Comparison of ENCODE assay signal across 8 cellular contexts in genomic region chr7:726084-726853, GRCh38.
DNase-seq lines count a peak whose midpoint lies in the region; ATAC-seq and TF ChIP-seq lines count a peak whose summit lies in the region.

Gene DNAAF5 (plus strand): TSS chr7:726699. CDS start chr7:726721, 22 bp downstream.

- H3K27me3 ChIP-seq in DND-41 (ENCODE audit: insufficient read depth, low read length, poor library complexity), result no peaks in the 10 kb centered on the region

- peaks cover 56% of the 10 kb centered on the region for H3K36me3 Mint-ChIP-seq in nephron (ENCODE audit: low read depth)

- H3K4me1 ChIP-seq in DND-41 (ENCODE audit: insufficient read depth, low read length), result peaks cover 35% of the 10 kb centered on the region

- peak within 1 kb of the TSS; percentile 40 to 77; a peak in 3 of 4 replicates for H3K4me3 ChIP-seq in DND-41 (ENCODE audit: low read depth in 1 of 2, low read length in 2 of 2)

- H3K9ac ChIP-seq in DND-41 (ENCODE audit: low read depth, low read length), result peak within 1 kb of the TSS; percentile 79

- ATAC-seq in DND-41 (ENCODE audit: insufficient read depth, low read depth) (peak; percentile 85), GM21737 (IDR thresholded peaks at IDR 0.05; ENCODE audit: unreplicated experiment) (peak; percentile 78)
- peak; percentile 86 for ATAC-seq in stimulated activated naive CD8-positive, alpha-beta T cell treated with anti-CD3 and anti-CD28 coated beads, Interleukin-15, Interleukin-2, amounts not matched to agents 100 U/mL and 50 U/mL, for 24 hours

- H3K27ac ChIP-seq in DND-41 (ENCODE audit: low read length), result peak within 1 kb of the TSS; percentile 83

- peaks cover 29% of the 10 kb centered on the region for H3K9me3 ChIP-seq in DND-41 (ENCODE audit: insufficient read depth, low read length, severe bottlenecking)

- H3K4me1 Mint-ChIP-seq in nephron, result peaks cover 23% of the 10 kb centered on the region

- TF ChIP-seq CTCF in DND-41 (IDR thresholded peaks at IDR 0.05; ENCODE audit: borderline replicate concordance, extremely low read depth, low read length, poor library complexity, severe bottlenecking) (no peak), nephron (IDR thresholded peaks at IDR 0.05; ENCODE audit: unreplicated experiment in 3 of 3) (no peak)

- peak within 1 kb of the TSS; percentile 85 for H3K4me2 ChIP-seq in DND-41 (ENCODE audit: insufficient read depth, low read length)

- H4K20me1 ChIP-seq in DND-41 (ENCODE audit: insufficient read depth, low read length), result peaks cover 23% of the 10 kb centered on the region

- DNase-seq in DND-41, result peak; percentile 90
- DNase-seq in KG1 (lab: John Stamatoyannopoulos, UW), result peak; percentile 87
- DNase-seq in RKO (ENCODE audit: low spot score), result peak; percentile 90
- peak; percentile 60 to 81 for DNase-seq in activated T-helper 1 cell treated with anti-CD3 and anti-CD28 coated beads, Interleukin-2, amount 50 U/mL, for 16 hours (ENCODE audit: low read depth in 1 of 2, low spot score in 1 of 2)
- DNase-seq in fibroblast of peridontal ligament (ENCODE audit: extremely low read depth), result peak; percentile 71
- peak; percentile 91 for DNase-seq in stimulated activated naive CD8-positive, alpha-beta T cell treated with anti-CD3 and anti-CD28 coated beads, Interleukin-15, Interleukin-2, amounts not matched to agents 100 U/mL and 50 U/mL, for 24 hours

- H3K27me3 Mint-ChIP-seq in nephron (ENCODE audit: low read depth), result no peaks in the 10 kb centered on the region

- H2AFZ ChIP-seq in DND-41 (ENCODE audit: low read depth, low read length), result peak within 1 kb of the TSS; percentile 69

- H3K27ac Mint-ChIP-seq in nephron, result peak within 1 kb of the TSS; percentile 51 to 73 (median 72)

- H3K79me2 ChIP-seq in DND-41 (ENCODE audit: insufficient read depth, low read length), result peaks cover 68% of the 10 kb centered on the region

- H3K4me3 Mint-ChIP-seq in nephron, result peak within 1 kb of the TSS; percentile 82 to 90 (median 84)

- peaks cover 51% of the 10 kb centered on the region for H3K36me3 ChIP-seq in DND-41 (ENCODE audit: insufficient read depth, low read length)

- H3K9me3 Mint-ChIP-seq in nephron, result peaks cover 35% of the 10 kb centered on the region

Comparison
In these comparisons a context has a peak if more than half of its experiments do, and no peak if none do; other contexts are left out.
1. Peak in every context shown above with its lines: DNase-seq, ATAC-seq, H3K4me3 ChIP-seq and H3K27ac ChIP-seq.